In genomic region chr14:77760381-77761204, GRCh38 we compare ENCODE assay signal across 1 cellular context.
TF ChIP-seq lines count a peak whose summit lies in the region.

SNW1 (minus strand) TSS chr14:77761156; CDS start chr14:77761127, 29 bp downstream.

TF ChIP-seq in HEK293, 187 proteins besides CTCF, POLR2A, EP300 and RAD21 (continued from another document and continues in another):
- TF ChIP-seq ZBTB44 (tag by site-specific recombination; IDR thresholded peaks at IDR 0.05) (no peak), ZNF558 (tag by site-specific recombination; IDR thresholded peaks at IDR 0.05) (no peak), ZNF792 (tag by site-specific recombination; IDR thresholded peaks at IDR 0.05) (no peak), ZNF624 (tag by site-specific recombination; IDR thresholded peaks at IDR 0.05) (no peak), ZNF350 (tag by site-specific recombination; IDR thresholded peaks at IDR 0.05) (no peak), ZNF707 (tag by site-specific recombination; IDR thresholded peaks at IDR 0.05) (no peak), ZNF248 (tag by site-specific recombination; IDR thresholded peaks at IDR 0.05) (no peak), SP2 (tag by site-specific recombination; IDR thresholded peaks at IDR 0.05) (peak; percentile 53), REPIN1 (tag by site-specific recombination; IDR thresholded peaks at IDR 0.05; ENCODE audit: low read depth) (no peak), ZNF157 (tag by site-specific recombination; IDR thresholded peaks at IDR 0.05) (no peak), ZNF692 (tag by site-specific recombination; IDR thresholded peaks at IDR 0.05) (no peak), ZNF610 (tag by site-specific recombination; IDR thresholded peaks at IDR 0.05; ENCODE audit: borderline replicate concordance) (peak; percentile 68; the same call in 1 of the 2 replicates), SETDB1 (IDR thresholded peaks at IDR 0.05; ENCODE audit: insufficient read length, low read length) (no peak), ZNF37A (tag by site-specific recombination; IDR thresholded peaks at IDR 0.05) (no peak), ZNF677 (tag by site-specific recombination; IDR thresholded peaks at IDR 0.05) (no peak), ZNF223 (tag by site-specific recombination; IDR thresholded peaks at IDR 0.05) (no peak), ZBTB17 (tag by site-specific recombination; IDR thresholded peaks at IDR 0.05) (no peak; the same call in 1 of the 2 replicates), ZNF155 (tag by site-specific recombination; IDR thresholded peaks at IDR 0.05) (no peak), KLF9 (tag by site-specific recombination; IDR thresholded peaks at IDR 0.05; ENCODE audit: low read depth) (peak; percentile 23; the same call in 1 of the 2 replicates), ZNF776 (tag by site-specific recombination; IDR thresholded peaks at IDR 0.05; ENCODE audit: borderline replicate concordance) (no peak), KLF8 (tag by site-specific recombination; IDR thresholded peaks at IDR 0.05) (peak; percentile 53; the same call in 1 of the 2 replicates), ZNF76 (tag by site-specific recombination; IDR thresholded peaks at IDR 0.05; ENCODE audit: borderline replicate concordance, low read depth) (no peak), ZNF585B (tag by site-specific recombination; IDR thresholded peaks at IDR 0.05) (no peak), ZNF214 (tag by site-specific recombination; IDR thresholded peaks at IDR 0.05; ENCODE audit: borderline replicate concordance) (no peak), ZNF202 (tag by site-specific recombination; IDR thresholded peaks at IDR 0.05; ENCODE audit: borderline replicate concordance) (no peak), ZNF311 (tag by site-specific recombination; IDR thresholded peaks at IDR 0.05; ENCODE audit: borderline replicate concordance) (no peak), BCL11A (tag by site-specific recombination; IDR thresholded peaks at IDR 0.05; ENCODE audit: low read depth) (no peak), YY2 (tag by site-specific recombination; IDR thresholded peaks at IDR 0.05) (peak; percentile 47; the same call in 1 of the 2 replicates), ZSCAN16 (tag by site-specific recombination; IDR thresholded peaks at IDR 0.05) (no peak), ZNF510 (tag by site-specific recombination; IDR thresholded peaks at IDR 0.05; ENCODE audit: insufficient replicate concordance) (no peak), ZNF184 (tag by site-specific recombination; IDR thresholded peaks at IDR 0.05) (no peak), PRDM1 (tag by site-specific recombination; IDR thresholded peaks at IDR 0.05) (no peak), ZFP69B (tag by site-specific recombination; IDR thresholded peaks at IDR 0.05) (no peak), ZNF513 (tag by site-specific recombination; IDR thresholded peaks at IDR 0.05) (0 out of 2 replicates have a peak, but pooled peaks have one; percentile 30), ZNF132 (tag by site-specific recombination; IDR thresholded peaks at IDR 0.05; ENCODE audit: borderline replicate concordance) (no peak), ZFP3 (tag by site-specific recombination; IDR thresholded peaks at IDR 0.05; ENCODE audit: low read depth) (no peak)
- TF ChIP-seq, protein P1, sequence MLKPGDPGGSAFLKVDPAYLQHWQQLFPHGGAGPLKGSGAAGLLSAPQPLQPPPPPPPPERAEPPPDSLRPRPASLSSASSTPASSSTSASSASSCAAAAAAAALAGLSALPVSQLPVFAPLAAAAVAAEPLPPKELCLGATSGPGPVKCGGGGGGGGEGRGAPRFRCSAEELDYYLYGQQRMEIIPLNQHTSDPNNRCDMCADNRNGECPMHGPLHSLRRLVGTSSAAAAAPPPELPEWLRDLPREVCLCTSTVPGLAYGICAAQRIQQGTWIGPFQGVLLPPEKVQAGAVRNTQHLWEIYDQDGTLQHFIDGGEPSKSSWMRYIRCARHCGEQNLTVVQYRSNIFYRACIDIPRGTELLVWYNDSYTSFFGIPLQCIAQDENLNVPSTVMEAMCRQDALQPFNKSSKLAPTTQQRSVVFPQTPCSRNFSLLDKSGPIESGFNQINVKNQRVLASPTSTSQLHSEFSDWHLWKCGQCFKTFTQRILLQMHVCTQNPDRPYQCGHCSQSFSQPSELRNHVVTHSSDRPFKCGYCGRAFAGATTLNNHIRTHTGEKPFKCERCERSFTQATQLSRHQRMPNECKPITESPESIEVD (tag by site-specific recombination; IDR thresholded peaks at IDR 0.05), result no peak
- TF ChIP-seq, protein P2, sequence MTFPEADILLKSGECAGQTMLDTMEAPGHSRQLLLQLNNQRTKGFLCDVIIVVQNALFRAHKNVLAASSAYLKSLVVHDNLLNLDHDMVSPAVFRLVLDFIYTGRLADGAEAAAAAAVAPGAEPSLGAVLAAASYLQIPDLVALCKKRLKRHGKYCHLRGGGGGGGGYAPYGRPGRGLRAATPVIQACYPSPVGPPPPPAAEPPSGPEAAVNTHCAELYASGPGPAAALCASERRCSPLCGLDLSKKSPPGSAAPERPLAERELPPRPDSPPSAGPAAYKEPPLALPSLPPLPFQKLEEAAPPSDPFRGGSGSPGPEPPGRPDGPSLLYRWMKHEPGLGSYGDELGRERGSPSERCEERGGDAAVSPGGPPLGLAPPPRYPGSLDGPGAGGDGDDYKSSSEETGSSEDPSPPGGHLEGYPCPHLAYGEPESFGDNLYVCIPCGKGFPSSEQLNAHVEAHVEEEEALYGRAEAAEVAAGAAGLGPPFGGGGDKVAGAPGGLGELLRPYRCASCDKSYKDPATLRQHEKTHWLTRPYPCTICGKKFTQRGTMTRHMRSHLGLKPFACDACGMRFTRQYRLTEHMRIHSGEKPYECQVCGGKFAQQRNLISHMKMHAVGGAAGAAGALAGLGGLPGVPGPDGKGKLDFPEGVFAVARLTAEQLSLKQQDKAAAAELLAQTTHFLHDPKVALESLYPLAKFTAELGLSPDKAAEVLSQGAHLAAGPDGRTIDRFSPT (tag by site-specific recombination; IDR thresholded peaks at IDR 0.05), result no peak
- TF ChIP-seq, protein P3, sequence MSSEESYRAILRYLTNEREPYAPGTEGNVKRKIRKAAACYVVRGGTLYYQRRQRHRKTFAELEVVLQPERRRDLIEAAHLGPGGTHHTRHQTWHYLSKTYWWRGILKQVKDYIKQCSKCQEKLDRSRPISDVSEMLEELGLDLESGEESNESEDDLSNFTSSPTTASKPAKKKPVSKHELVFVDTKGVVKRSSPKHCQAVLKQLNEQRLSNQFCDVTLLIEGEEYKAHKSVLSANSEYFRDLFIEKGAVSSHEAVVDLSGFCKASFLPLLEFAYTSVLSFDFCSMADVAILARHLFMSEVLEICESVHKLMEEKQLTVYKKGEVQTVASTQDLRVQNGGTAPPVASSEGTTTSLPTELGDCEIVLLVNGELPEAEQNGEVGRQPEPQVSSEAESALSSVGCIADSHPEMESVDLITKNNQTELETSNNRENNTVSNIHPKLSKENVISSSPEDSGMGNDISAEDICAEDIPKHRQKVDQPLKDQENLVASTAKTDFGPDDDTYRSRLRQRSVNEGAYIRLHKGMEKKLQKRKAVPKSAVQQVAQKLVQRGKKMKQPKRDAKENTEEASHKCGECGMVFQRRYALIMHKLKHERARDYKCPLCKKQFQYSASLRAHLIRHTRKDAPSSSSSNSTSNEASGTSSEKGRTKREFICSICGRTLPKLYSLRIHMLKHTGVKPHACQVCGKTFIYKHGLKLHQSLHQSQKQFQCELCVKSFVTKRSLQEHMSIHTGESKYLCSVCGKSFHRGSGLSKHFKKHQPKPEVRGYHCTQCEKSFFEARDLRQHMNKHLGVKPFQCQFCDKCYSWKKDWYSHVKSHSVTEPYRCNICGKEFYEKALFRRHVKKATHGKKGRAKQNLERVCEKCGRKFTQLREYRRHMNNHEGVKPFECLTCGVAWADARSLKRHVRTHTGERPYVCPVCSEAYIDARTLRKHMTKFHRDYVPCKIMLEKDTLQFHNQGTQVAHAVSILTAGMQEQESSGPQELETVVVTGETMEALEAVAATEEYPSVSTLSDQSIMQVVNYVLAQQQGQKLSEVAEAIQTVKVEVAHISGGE (tag by site-specific recombination; conservative IDR thresholded peaks at IDR 0.05; ENCODE audit: low read depth), result peak; percentile 96
- TF ChIP-seq, protein P4, sequence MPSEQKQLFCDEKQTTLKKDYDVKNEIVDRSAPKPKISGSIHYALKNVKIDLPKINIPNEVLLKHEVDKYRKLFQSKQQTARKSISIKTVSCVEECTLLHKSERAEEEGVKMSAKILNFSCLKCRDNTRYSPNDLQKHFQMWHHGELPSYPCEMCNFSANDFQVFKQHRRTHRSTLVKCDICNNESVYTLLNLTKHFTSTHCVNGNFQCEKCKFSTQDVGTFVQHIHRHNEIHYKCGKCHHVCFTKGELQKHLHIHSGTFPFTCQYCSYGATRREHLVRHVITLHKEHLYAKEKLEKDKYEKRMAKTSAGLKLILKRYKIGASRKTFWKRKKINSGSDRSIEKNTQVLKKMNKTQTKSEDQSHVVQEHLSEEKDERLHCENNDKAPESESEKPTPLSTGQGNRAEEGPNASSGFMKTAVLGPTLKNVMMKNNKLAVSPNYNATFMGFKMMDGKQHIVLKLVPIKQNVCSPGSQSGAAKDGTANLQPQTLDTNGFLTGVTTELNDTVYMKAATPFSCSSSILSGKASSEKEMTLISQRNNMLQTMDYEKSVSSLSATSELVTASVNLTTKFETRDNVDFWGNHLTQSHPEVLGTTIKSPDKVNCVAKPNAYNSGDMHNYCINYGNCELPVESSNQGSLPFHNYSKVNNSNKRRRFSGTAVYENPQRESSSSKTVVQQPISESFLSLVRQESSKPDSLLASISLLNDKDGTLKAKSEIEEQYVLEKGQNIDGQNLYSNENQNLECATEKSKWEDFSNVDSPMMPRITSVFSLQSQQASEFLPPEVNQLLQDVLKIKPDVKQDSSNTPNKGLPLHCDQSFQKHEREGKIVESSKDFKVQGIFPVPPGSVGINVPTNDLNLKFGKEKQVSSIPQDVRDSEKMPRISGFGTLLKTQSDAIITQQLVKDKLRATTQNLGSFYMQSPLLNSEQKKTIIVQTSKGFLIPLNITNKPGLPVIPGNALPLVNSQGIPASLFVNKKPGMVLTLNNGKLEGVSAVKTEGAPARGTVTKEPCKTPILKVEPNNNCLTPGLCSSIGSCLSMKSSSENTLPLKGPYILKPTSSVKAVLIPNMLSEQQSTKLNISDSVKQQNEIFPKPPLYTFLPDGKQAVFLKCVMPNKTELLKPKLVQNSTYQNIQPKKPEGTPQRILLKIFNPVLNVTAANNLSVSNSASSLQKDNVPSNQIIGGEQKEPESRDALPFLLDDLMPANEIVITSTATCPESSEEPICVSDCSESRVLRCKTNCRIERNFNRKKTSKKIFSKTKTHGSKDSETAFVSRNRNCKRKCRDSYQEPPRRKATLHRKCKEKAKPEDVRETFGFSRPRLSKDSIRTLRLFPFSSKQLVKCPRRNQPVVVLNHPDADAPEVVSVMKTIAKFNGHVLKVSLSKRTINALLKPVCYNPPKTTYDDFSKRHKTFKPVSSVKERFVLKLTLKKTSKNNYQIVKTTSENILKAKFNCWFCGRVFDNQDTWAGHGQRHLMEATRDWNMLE (tag by site-specific recombination; conservative IDR thresholded peaks at IDR 0.05; ENCODE audit: low read depth), result no peak
- TF ChIP-seq, protein P5, sequence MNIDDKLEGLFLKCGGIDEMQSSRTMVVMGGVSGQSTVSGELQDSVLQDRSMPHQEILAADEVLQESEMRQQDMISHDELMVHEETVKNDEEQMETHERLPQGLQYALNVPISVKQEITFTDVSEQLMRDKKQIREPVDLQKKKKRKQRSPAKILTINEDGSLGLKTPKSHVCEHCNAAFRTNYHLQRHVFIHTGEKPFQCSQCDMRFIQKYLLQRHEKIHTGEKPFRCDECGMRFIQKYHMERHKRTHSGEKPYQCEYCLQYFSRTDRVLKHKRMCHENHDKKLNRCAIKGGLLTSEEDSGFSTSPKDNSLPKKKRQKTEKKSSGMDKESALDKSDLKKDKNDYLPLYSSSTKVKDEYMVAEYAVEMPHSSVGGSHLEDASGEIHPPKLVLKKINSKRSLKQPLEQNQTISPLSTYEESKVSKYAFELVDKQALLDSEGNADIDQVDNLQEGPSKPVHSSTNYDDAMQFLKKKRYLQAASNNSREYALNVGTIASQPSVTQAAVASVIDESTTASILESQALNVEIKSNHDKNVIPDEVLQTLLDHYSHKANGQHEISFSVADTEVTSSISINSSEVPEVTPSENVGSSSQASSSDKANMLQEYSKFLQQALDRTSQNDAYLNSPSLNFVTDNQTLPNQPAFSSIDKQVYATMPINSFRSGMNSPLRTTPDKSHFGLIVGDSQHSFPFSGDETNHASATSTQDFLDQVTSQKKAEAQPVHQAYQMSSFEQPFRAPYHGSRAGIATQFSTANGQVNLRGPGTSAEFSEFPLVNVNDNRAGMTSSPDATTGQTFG (tag by site-specific recombination; IDR thresholded peaks at IDR 0.05; ENCODE audit: borderline replicate concordance), result no peak
